ENCODE assay signal across 21 cellular contexts in genomic region chr9:21465138-21465537, GRCh38. TPM values are rescaled to one million over a fixed set of nuclear protein-coding genes. Genes with fewer than 3 reads are reported as not detected.
DNase-seq lines count a peak whose midpoint lies in the region; ATAC-seq and TF ChIP-seq lines count a peak whose summit lies in the region.
"Had no signal": no experiment of that assay in that cellular context is flagged by ENCODE, and none has a peak within 500 bp of the region (broad histone marks: within the 10 kb centered on the region; RNA-seq: fewer than 3 reads in every experiment).

No MANE protein-coding gene starts in this region.

- H2AK5ac ChIP-seq in neuronal stem cell (ENCODE audit: low read depth, low read length), result no peak overlapping the region

- H3K27me3 ChIP-seq in neuronal stem cell (ENCODE audit: control insufficient read depth in 3 of 3, insufficient read depth in 3 of 3, low read depth in 1 of 3, low read length in 3 of 3), result no peaks in the 10 kb centered on the region
- H3K27me3 ChIP-seq: BE2C, BLaER1 had no signal

- no peak overlapping the region for H3K9ac ChIP-seq in neuronal stem cell (ENCODE audit: low read depth, low read length, poor library complexity)
- H3K9ac ChIP-seq: BLaER1 had no signal

- H3K27ac ChIP-seq in neuronal stem cell (replicated peaks; ENCODE audit: low read length), result no peak overlapping the region
- H3K27ac ChIP-seq: BLaER1 had no signal

- H3K4me3 ChIP-seq in NB4 (ENCODE audit: low read depth, low read length), result no peak overlapping the region
- H3K4me3 ChIP-seq in neuronal stem cell (ENCODE audit: low read length in 2 of 2), result no peak overlapping the region
- H3K4me3 ChIP-seq: BLaER1, GM12878 had no signal

- ATAC-seq in GM19397 (IDR thresholded peaks at IDR 0.05; ENCODE audit: unreplicated experiment), result no peak
- no peak for ATAC-seq in HG03139 (IDR thresholded peaks at IDR 0.05; ENCODE audit: unreplicated experiment)

- H2BK120ac ChIP-seq in neuronal stem cell (ENCODE audit: low read depth, low read length), result no peak overlapping the region

- no peak overlapping the region for H2BK12ac ChIP-seq in neuronal stem cell (ENCODE audit: low read length)

- H3K79me1 ChIP-seq in neuronal stem cell (ENCODE audit: low read depth, low read length), result no peaks in the 10 kb centered on the region

- no peak overlapping the region for H2BK5ac ChIP-seq in neuronal stem cell (ENCODE audit: low read length)

- no peaks in the 10 kb centered on the region for H3K36me3 ChIP-seq in neuronal stem cell (replicated peaks in 1 of 2; ENCODE audit: control insufficient read depth in 2 of 2, insufficient read depth in 2 of 2, low read length in 2 of 2)
- H3K36me3 ChIP-seq: BE2C, BLaER1 had no signal

- TF ChIP-seq POLR2A in NB4 (IDR thresholded peaks at IDR 0.05; ENCODE audit: extremely low read depth, insufficient read length), result no peak

- no peak overlapping the region for H3K4ac ChIP-seq in neuronal stem cell (ENCODE audit: low read length)

- H4K91ac ChIP-seq in neuronal stem cell (ENCODE audit: low read depth, low read length, poor library complexity), result no peak overlapping the region

- no peak overlapping the region for H4K8ac ChIP-seq in neuronal stem cell (ENCODE audit: low read depth, low read length)

- no peaks in the 10 kb centered on the region for H3K9me3 ChIP-seq in neuronal stem cell (replicated peaks in 1 of 2; ENCODE audit: control insufficient read depth in 2 of 2, insufficient read depth in 1 of 2, low read depth in 1 of 2, low read length in 2 of 2)
- H3K9me3 ChIP-seq: BE2C had no signal

- DNase-seq in NB4 (ENCODE audit: low read depth) (peak; percentile 0), neuronal stem cell (ENCODE audit: low spot score) (no peak), NCI-H1930 (lab: John Stamatoyannopoulos, UW) (no peak)
- DNase-seq: 8988T, ACHN, BE2C, C1 segment of cervical spinal cord, DMS 273 treated with DMSO at 0.1 percent for 48 hours, DMS79, DND-41, EL, GDM1 had no signal

- no CpG with 5 or more reads among the region's 5 CpGs for WGBS in neuronal stem cell (ENCODE audit: extremely low coverage in 2 of 2, insufficient read length in 2 of 2, insufficient replicate concordance in 1 of 2), 2 donors

- no peak overlapping the region for H2BK15ac ChIP-seq in neuronal stem cell (ENCODE audit: low read length)

- H3K14ac ChIP-seq in neuronal stem cell (ENCODE audit: low read length), result peak overlapping the region; percentile 56

- H2AFZ ChIP-seq in neuronal stem cell (ENCODE audit: low read length), result no peak overlapping the region

- TF ChIP-seq CTCF in NB4 (IDR thresholded peaks at IDR 0.05; ENCODE audit: low read depth, low read length), result no peak

- peak overlapping the region; percentile 57 for H3K18ac ChIP-seq in neuronal stem cell (ENCODE audit: low read length)

- H3K4me1 ChIP-seq in neuronal stem cell (ENCODE audit: control insufficient read depth in 2 of 2, insufficient read depth in 1 of 2, low read depth in 1 of 2, low read length in 2 of 2), result no peaks in the 10 kb centered on the region
- H3K4me1 ChIP-seq: BE2C, BLaER1 had no signal

- no peak overlapping the region for H3K4me2 ChIP-seq in neuronal stem cell (ENCODE audit: insufficient read depth, low read length, poor library complexity, severe bottlenecking)
- H3K4me2 ChIP-seq: BLaER1 had no signal

- H3K23ac ChIP-seq in neuronal stem cell (ENCODE audit: low read depth, low read length, poor library complexity), result no peak overlapping the region

RNA-seq across cellular contexts. Expression of gene IFNE, which starts 17.0 kb away (rescaled TPM):
- not detected for polyA plus RNA-seq in neuronal stem cell (2013, experiment 1 of 2)
- polyA plus RNA-seq in neuronal stem cell (2013, experiment 2 of 2), result not detected
- polyA plus RNA-seq: CD14-positive monocyte; CD4-positive, alpha-beta memory T cell; CD4-positive, CD25-positive, alpha-beta regulatory T cell; CD8-positive, alpha-beta memory T cell; GM12878 had no signal

RNA-seq across cellular contexts. Expression of gene IFNA1, which starts 24.9 kb away (rescaled TPM):
- polyA plus RNA-seq in neuronal stem cell (2013, experiment 1 of 2), result not detected
- not detected for polyA plus RNA-seq in neuronal stem cell (2013, experiment 2 of 2)
- polyA plus RNA-seq: AG04450; CD14-positive monocyte; CD4-positive, alpha-beta memory T cell; CD4-positive, CD25-positive, alpha-beta regulatory T cell; CD8-positive, alpha-beta memory T cell; GM12878 had no signal

RNA-seq across cellular contexts. Expression of gene IFNA8, which starts 56.2 kb away (rescaled TPM):
- polyA plus RNA-seq in neuronal stem cell (2013, experiment 1 of 2), result not detected
- not detected for polyA plus RNA-seq in neuronal stem cell (2013, experiment 2 of 2)
- polyA plus RNA-seq: AG04450; CD14-positive monocyte; CD4-positive, alpha-beta memory T cell; CD4-positive, CD25-positive, alpha-beta regulatory T cell; CD8-positive, alpha-beta memory T cell; GM12878 had no signal
